In the genomic region with DNA sequence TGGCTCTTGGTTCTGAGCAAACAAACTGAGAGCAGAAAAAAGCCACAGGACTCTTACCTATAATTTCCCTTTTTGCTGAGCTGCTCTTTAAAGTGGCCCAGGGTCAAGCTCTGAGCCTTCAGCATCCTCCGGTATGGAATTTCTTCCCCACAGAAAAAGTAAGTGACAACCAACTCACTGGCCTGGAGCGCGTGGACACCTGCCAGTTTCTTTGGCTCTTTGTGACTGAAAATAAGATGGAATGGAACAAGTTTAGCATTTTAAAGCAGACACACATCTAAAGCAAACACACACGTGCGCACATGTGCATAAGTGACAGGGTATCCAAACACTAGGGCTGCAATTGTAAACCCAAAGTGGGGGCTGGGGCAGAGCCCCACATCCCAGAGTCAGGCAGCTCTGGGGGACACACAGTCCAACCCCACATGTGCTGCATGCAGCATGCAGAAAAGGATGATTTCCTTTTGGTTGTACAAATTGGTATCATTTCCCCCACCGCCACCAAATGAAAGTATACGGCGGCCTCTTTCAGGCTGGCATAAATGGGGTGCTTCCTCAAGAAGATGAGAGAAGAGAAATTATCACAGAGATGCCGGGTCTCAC, we compare ENCODE assay signal across 11 cellular contexts.
"Had no signal": no experiment of that assay in that cellular context is flagged by ENCODE, and none has a peak within 500 bp of the region (broad histone marks: within the 10 kb centered on the region; RNA-seq: fewer than 3 reads in every experiment).

No MANE protein-coding gene starts in this region.

- DNase-seq: amygdala; glutamatergic neuron; psoas muscle; SJCRH30; stimulated activated CD4-positive, alpha-beta T cell treated with anti-CD3 and anti-CD28 coated beads, Interleukin-2, amount 100 ng/mL, for 48 hours; stimulated activated naive CD8-positive, alpha-beta T cell treated with anti-CD3 and anti-CD28 coated beads, Interleukin-15, Interleukin-2, amounts not matched to agents 100 U/mL and 50 U/mL, for 24 hours; testis had no signal

- H3K27me3 Mint-ChIP-seq: activated naive CD4-positive, alpha-beta T cell treated with anti-CD3 and anti-CD28 coated beads, Interleukin-2, amount 50 U/mL, for 24 hours had no signal

- H3K9me3 Mint-ChIP-seq: activated naive CD4-positive, alpha-beta T cell treated with anti-CD3 and anti-CD28 coated beads, Interleukin-2, amount 50 U/mL, for 24 hours; activated T-helper 2 cell treated with anti-CD3 and anti-CD28 coated beads, Interferon-gamma antibody, Interleukin-2, Interleukin-4, amounts not matched to agents 10 μg/mL and 5 μg/mL and 100 μg/mL, durations not matched to agents 14 hours and 24 hours and 36 hours; T-helper 2 cell treated with Interferon-gamma antibody and Interleukin-4, amounts not matched to agents 5 μg/mL and 100 μg/mL, for 36 hours had no signal

- H3K4me3 Mint-ChIP-seq: activated naive CD4-positive, alpha-beta T cell treated with anti-CD3 and anti-CD28 coated beads, Interleukin-2, amount 50 U/mL, for 24 hours; T-helper 2 cell treated with Interferon-gamma antibody and Interleukin-4, amounts not matched to agents 5 μg/mL and 100 μg/mL, for 36 hours had no signal

- ATAC-seq: psoas muscle; sciatic nerve; stimulated activated naive CD8-positive, alpha-beta T cell treated with anti-CD3 and anti-CD28 coated beads, Interleukin-15, Interleukin-2, amounts not matched to agents 100 U/mL and 50 U/mL, for 24 hours had no signal

- H3K27ac Mint-ChIP-seq: activated naive CD4-positive, alpha-beta T cell treated with anti-CD3 and anti-CD28 coated beads, Interleukin-2, amount 50 U/mL, for 24 hours; activated T-helper 2 cell treated with anti-CD3 and anti-CD28 coated beads, Interferon-gamma antibody, Interleukin-2, Interleukin-4, amounts not matched to agents 10 μg/mL and 5 μg/mL and 100 μg/mL, durations not matched to agents 14 hours and 24 hours and 36 hours; T-helper 2 cell treated with Interferon-gamma antibody and Interleukin-4, amounts not matched to agents 5 μg/mL and 100 μg/mL, for 36 hours had no signal

- H3K27ac ChIP-seq: psoas muscle, SJCRH30, testis had no signal
